In genomic region chr3:64456674-64457073, GRCh38 we compare ENCODE assay signal across 18 cellular contexts.
A peak's percentile ranks its signal among the peaks of the same experiment; 100 is the strongest.
DNase-seq lines count a peak whose midpoint lies in the region; ATAC-seq and TF ChIP-seq lines count a peak whose summit lies in the region.
"Had no signal": no experiment of that assay in that cellular context is flagged by ENCODE, and none has a peak within 500 bp of the region (broad histone marks: within the 10 kb centered on the region; RNA-seq: fewer than 3 reads in every experiment).

No MANE protein-coding gene starts in this region.

- peak overlapping the region; percentile 43 for H3K27ac Mint-ChIP-seq in chondrocyte (ENCODE audit: unreplicated experiment)
- H3K27ac Mint-ChIP-seq: CD4-positive, CD25-positive, alpha-beta regulatory T cell had no signal

- no peaks in the 10 kb centered on the region for H3K9me3 Mint-ChIP-seq in chondrocyte (ENCODE audit: low read depth)

- H3K27me3 Mint-ChIP-seq in chondrocyte (ENCODE audit: low read depth), result no peaks in the 10 kb centered on the region

- intact Hi-C loops in Right ventricle myocardium inferior (cut with DNase I), result no loop called here

- H3K4me1 Mint-ChIP-seq in chondrocyte (ENCODE audit: low read depth), result peaks cover 71% of the 10 kb centered on the region
- H3K4me1 Mint-ChIP-seq: CD4-positive, CD25-positive, alpha-beta regulatory T cell had no signal

- H3K4me3 Mint-ChIP-seq in chondrocyte (ENCODE audit: unreplicated experiment), result no peak overlapping the region
- H3K4me3 Mint-ChIP-seq: CD4-positive, CD25-positive, alpha-beta regulatory T cell had no signal

- no peak for TF ChIP-seq CTCF in chondrocyte (IDR thresholded peaks at IDR 0.05)

- H3K36me3 Mint-ChIP-seq in chondrocyte (ENCODE audit: low read depth), result no peaks in the 10 kb centered on the region
- H3K36me3 Mint-ChIP-seq: CD4-positive, CD25-positive, alpha-beta regulatory T cell had no signal

- ATAC-seq in Right ventricle myocardium inferior, result no peak

- DNase-seq in ELF-1 (ENCODE audit: low read depth, low spot score) (peak; percentile 74), NCI-H69 (lab: John Stamatoyannopoulos, UW) (peak; percentile 91), chondrocyte (ENCODE audit: low spot score) (no peak), midbrain (lab: John Stamatoyannopoulos, UW) (peak; percentile 6), Right ventricle myocardium inferior (ENCODE audit: missing footprints) (no peak), occipital lobe (lab: John Stamatoyannopoulos, UW) (no peak), NCI-H187 treated with DMSO at 0.1 percent for 48 hours (lab: John Stamatoyannopoulos, UW) (no peak), DMS79 (lab: John Stamatoyannopoulos, UW) (no peak)
- DNase-seq: ACHN; CD4-positive, CD25-positive, alpha-beta regulatory T cell; DMS153; GOT3; Kasumi-1; MM.1S; NCI-H1092; NCI-H1436 treated with DMSO at 0.1 percent for 48 hours; NCI-H2029 treated with DMSO at 0.1 percent for 48 hours; NCI-H524 had no signal

Comparison
In these comparisons a context has a peak if more than half of its experiments do, and no peak if none do; other contexts are left out.
1. DNase-seq: peak in ELF-1 (single experiment), NCI-H69 (single experiment) and midbrain (single experiment); none in chondrocyte (single experiment), Right ventricle myocardium inferior (single experiment), occipital lobe (single experiment), NCI-H187 treated with DMSO at 0.1 percent for 48 hours (single experiment) and DMS79 (single experiment).